1 cellular context compared by ENCODE assay signal in genomic region chr18:13239557-13239956, GRCh38.
TF ChIP-seq lines count a peak whose summit lies in the region.

No MANE protein-coding gene starts in this region.

TF ChIP-seq in WTC11, 78 proteins besides CTCF, POLR2A, EP300 and RAD21 (continued from another document):
- TF ChIP-seq ZNF532 (CRISPR knock-in tag; IDR thresholded peaks at IDR 0.05; ENCODE audit: borderline replicate concordance) (no peak), ZNF317 (CRISPR knock-in tag; IDR thresholded peaks at IDR 0.05; ENCODE audit: borderline replicate concordance, low read depth) (no peak), ATF2 (CRISPR knock-in tag; IDR thresholded peaks at IDR 0.05; ENCODE audit: borderline replicate concordance, low read depth) (no peak)
